In the genomic region with DNA sequence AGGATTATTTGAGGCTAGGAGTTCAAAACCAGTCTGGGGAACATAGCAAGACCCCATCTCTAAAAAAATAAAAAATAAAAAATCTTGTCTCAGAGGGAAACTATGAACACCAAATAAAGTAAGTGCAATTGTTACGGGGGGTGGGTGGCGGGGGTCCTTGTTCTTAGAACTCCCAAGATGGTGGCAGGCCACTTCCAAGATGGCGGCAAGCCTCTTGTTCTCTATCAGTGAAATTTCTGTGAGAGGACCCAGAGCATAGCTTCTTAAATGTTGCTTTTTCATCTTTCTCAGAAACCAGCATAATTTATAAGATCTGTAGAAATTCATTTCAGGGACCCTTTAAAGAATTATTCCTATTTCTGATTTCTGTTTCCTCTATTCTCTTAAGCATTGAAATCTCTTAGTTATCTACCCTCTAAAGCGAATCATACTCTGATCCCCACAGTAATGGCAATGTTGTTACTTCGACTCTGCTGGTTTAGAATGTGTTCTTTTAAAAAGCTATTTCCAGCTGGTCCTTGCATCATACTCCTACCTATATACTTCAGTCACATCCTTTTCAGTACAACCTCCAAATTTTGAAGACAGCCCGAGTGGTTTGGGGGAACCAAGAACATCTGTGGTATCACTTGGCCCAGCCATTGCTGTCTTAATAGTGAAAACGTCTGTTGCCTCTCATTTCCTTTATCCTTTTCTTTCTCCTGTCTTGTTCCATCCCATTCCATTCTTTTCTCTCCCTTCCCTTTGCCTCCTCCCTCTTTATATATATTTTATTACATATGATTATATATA, we compare ENCODE assay signal across 24 cellular contexts.
"Had no signal": no experiment of that assay in that cellular context is flagged by ENCODE, and none has a peak within 500 bp of the region (broad histone marks: within the 10 kb centered on the region; RNA-seq: fewer than 3 reads in every experiment).

No MANE protein-coding gene starts in this region.

- H3K4me3 ChIP-seq: esophagus squamous epithelium, lung, prostate gland, right atrium auricular region, smooth muscle cell, testis, tibial artery, upper lobe of left lung had no signal

- H3K9ac ChIP-seq: parathyroid adenoma had no signal

- H3K36me3 ChIP-seq: prostate gland had no signal

- H3K27me3 ChIP-seq: esophagus squamous epithelium, neutrophil, right atrium auricular region, testis, tibial artery, upper lobe of left lung had no signal

- H3K9me3 Mint-ChIP-seq: effector memory CD8-positive, alpha-beta T cell; memory B cell; natural killer cell had no signal

- H3K27ac ChIP-seq: esophagus squamous epithelium, neutrophil, parathyroid adenoma, prostate gland, right atrium auricular region, tibial artery, upper lobe of left lung had no signal

- H3K4me2 ChIP-seq: smooth muscle cell had no signal

- ATAC-seq: effector memory CD8-positive, alpha-beta T cell; natural killer cell; sciatic nerve had no signal

- H3K27ac Mint-ChIP-seq: memory B cell had no signal

- H3K4me3 Mint-ChIP-seq: effector memory CD8-positive, alpha-beta T cell; memory B cell; natural killer cell; neural crest cell had no signal

- DNase-seq: cortex of kidney; effector memory CD8-positive, alpha-beta T cell; erythroblast; esophagus squamous epithelium; foreskin melanocyte; natural killer cell; stimulated activated CD4-positive, alpha-beta T cell treated with anti-CD3 and anti-CD28 coated beads, Interleukin-12 subunit alpha, Interleukin-12 subunit beta, amount 100 ng/mL, for 4 hours; stimulated activated CD4-positive, alpha-beta T cell treated with anti-CD3 and anti-CD28 coated beads, Interleukin-1b, Interleukin-23, amount 100 ng/mL, for 48 hours; stimulated activated CD4-positive, alpha-beta T cell treated with anti-CD3 and anti-CD28 coated beads, Interleukin-4, amount 100 ng/mL, for 1 hour; stimulated activated CD8-positive, alpha-beta memory T cell treated with anti-CD3 and anti-CD28 coated beads, Interleukin-4, amount 100 ng/mL, for 48 hours; stimulated activated naive CD4-positive, alpha-beta T cell; substantia nigra; testis; tibial artery; upper lobe of left lung had no signal

- H3K9me3 ChIP-seq: esophagus squamous epithelium, neutrophil, prostate gland, right atrium auricular region, testis, tibial artery, upper lobe of left lung had no signal

- H3K27me3 Mint-ChIP-seq: effector memory CD8-positive, alpha-beta T cell; memory B cell had no signal

- H3K4me1 ChIP-seq: esophagus squamous epithelium, parathyroid adenoma, prostate gland, right atrium auricular region, testis, tibial artery, upper lobe of left lung had no signal

- H2AFZ ChIP-seq: parathyroid adenoma had no signal
